In genomic region chr18:36829362-36830140, GRCh38 we compare ENCODE assay signal across 8 cellular contexts. TPM values are rescaled to one million over a fixed set of nuclear protein-coding genes. Genes with fewer than 3 reads are reported as not detected.
DNase-seq lines count a peak whose midpoint lies in the region; ATAC-seq and TF ChIP-seq lines count a peak whose summit lies in the region.

No MANE protein-coding gene starts in this region.

- peaks cover 46% of the 10 kb centered on the region for H3K4me1 Mint-ChIP-seq in neural crest cell

- H3K4me1 ChIP-seq in SK-N-SH (ENCODE audit: control insufficient read depth in 1 of 2, insufficient read depth in 2 of 2, low read depth in 1 of 2, low read length in 1 of 2): peaks cover 7 to 9% of the 10 kb centered on the region in 2 experiments; a peak in 3 of 4 replicates

- H3K27ac Mint-ChIP-seq in neural crest cell (ENCODE audit: unreplicated experiment): peak overlapping the region; percentile 6

- no peaks in the 10 kb centered on the region for H3K9me2 ChIP-seq in SK-N-SH

- H3K36me3 ChIP-seq in H7 (replicated peaks; ENCODE audit: control insufficient read depth, insufficient read depth, low read length) (no peaks in the 10 kb centered on the region), SK-N-SH (replicated peaks in 1 of 2; ENCODE audit: control insufficient read depth in 1 of 2, insufficient read depth in 2 of 2, low read length in 1 of 2) (peaks cover 0 to 6% of the 10 kb centered on the region in 2 experiments)

- peak overlapping the region; percentile 95 for H2AFZ ChIP-seq in SK-N-SH (ENCODE audit: low read depth)

- H4K20me1 ChIP-seq in SK-N-SH (ENCODE audit: insufficient read depth): no peaks in the 10 kb centered on the region

- ATAC-seq in esophagus mucosa (peak; percentile 53), HG03039 (IDR thresholded peaks at IDR 0.05; ENCODE audit: unreplicated experiment) (no peak)

- H3K27ac ChIP-seq in SK-N-SH (ENCODE audit: low read depth in 2 of 2, low read length in 1 of 2): peak overlapping the region; percentile 40 to 75

- TF ChIP-seq RAD21 in SK-N-SH (IDR thresholded peaks at IDR 0.05; ENCODE audit: low read length): no peak

- peaks cover 3% of the 10 kb centered on the region for H3F3A ChIP-seq in SK-N-SH (replicated peaks; ENCODE audit: insufficient read depth)

- CTCF ChIA-PET in SK-N-SH (lab: Yijun Ruan, JAX): interaction anchor here (0.7 to 3.3 kb wide), 13 partner anchors 10 to 503 kb away, joined by 3 to 11 read pairs (median 4); no protein-coding TSS in a partner anchor

- no peaks in the 10 kb centered on the region for H3K9me3 ChIP-seq in SK-N-SH

- H3K9ac ChIP-seq in SK-N-SH: peak overlapping the region; percentile 90

- peaks cover 60% of the 10 kb centered on the region for H3K79me2 ChIP-seq in SK-N-SH (ENCODE audit: insufficient read depth)

- H3K27me3 ChIP-seq in H7 (ENCODE audit: control insufficient read depth, insufficient read depth, low read length) (no peaks in the 10 kb centered on the region; the same call in 1 of the 2 replicates), SK-N-SH (ENCODE audit: insufficient read depth) (no peaks in the 10 kb centered on the region)

- DNase-seq in AG08395 (ENCODE audit: low spot score): peak; percentile 15
- no peak for DNase-seq in H7
- DNase-seq in SK-N-SH: no peak
- peak; percentile 40 for DNase-seq in neural crest cell (ENCODE audit: low read depth, low spot score)
- no peak for DNase-seq in stimulated activated naive CD4-positive, alpha-beta T cell treated with Interleukin-2 at 50 U/mL for 16 hours (lab: John Stamatoyannopoulos, UW)
- DNase-seq in NK-92 (lab: John Stamatoyannopoulos, UW; ENCODE audit: unreplicated experiment): no peak

- H3K4me3 Mint-ChIP-seq in neural crest cell: peak overlapping the region; percentile 88

- WGBS in SK-N-SH (ENCODE audit: low lambda C conversion rate): 19% methylated on average over 15 of the region's 17 CpGs

- TF ChIP-seq CTCF in SK-N-SH (IDR thresholded peaks at IDR 0.05): peak; percentile 6; the same call in 1 of the 2 replicates
- peak; percentile 4 for TF ChIP-seq CTCF in neural crest cell (conservative IDR thresholded peaks at IDR 0.05)

- peak overlapping the region; percentile 88 for H3K4me2 ChIP-seq in SK-N-SH

- H3K4me3 ChIP-seq in H7 (ENCODE audit: insufficient read depth, low read depth, low read length) (peak overlapping the region; percentile 91), SK-N-SH (ENCODE audit: low read depth in 2 of 2, low read length in 1 of 2) (peak overlapping the region; percentile 95 to 97)

- no peaks in the 10 kb centered on the region for H3K27me3 Mint-ChIP-seq in neural crest cell (ENCODE audit: low read depth)

- no peaks in the 10 kb centered on the region for H3K9me3 Mint-ChIP-seq in neural crest cell

- POLR2A ChIA-PET in SK-N-SH (lab: Yijun Ruan, JAX): no interaction called here

- no peak for TF ChIP-seq EP300 in SK-N-SH (IDR thresholded peaks at IDR 0.05; ENCODE audit: borderline replicate concordance in 1 of 2, low read depth in 1 of 2, low read length in 1 of 2)

- peaks cover 7% of the 10 kb centered on the region for H3K36me3 Mint-ChIP-seq in neural crest cell (ENCODE audit: low read depth)

TF ChIP-seq in SK-N-SH, 30 proteins besides CTCF, POLR2A, EP300 and RAD21:
- TF ChIP-seq USF2 (IDR thresholded peaks at IDR 0.05; ENCODE audit: borderline replicate concordance, low read depth, low read length) (no peak), ELF1 (IDR thresholded peaks at IDR 0.05) (no peak), FOXJ3 (CRISPR knock-in tag; IDR thresholded peaks at IDR 0.05) (no peak), FOSL2 (IDR thresholded peaks at IDR 0.05; ENCODE audit: borderline replicate concordance, low read depth) (no peak), CHD2 (IDR thresholded peaks at IDR 0.05; ENCODE audit: low read length, partially characterized antibody) (no peak), MEF2A (IDR thresholded peaks at IDR 0.05; ENCODE audit: borderline replicate concordance, low read depth) (no peak), RFX5 (IDR thresholded peaks at IDR 0.05; ENCODE audit: low read length) (no peak), EZH2phosphoT487 (IDR thresholded peaks at IDR 0.05; ENCODE audit: borderline replicate concordance, low read depth) (no peak), JUND (IDR thresholded peaks at IDR 0.05) (no peak), TAF1 (IDR thresholded peaks at IDR 0.05; ENCODE audit: borderline replicate concordance, low read depth, low read length) (no peak), NFIC (IDR thresholded peaks at IDR 0.05; ENCODE audit: borderline replicate concordance) (no peak), GABPA (IDR thresholded peaks at IDR 0.05; ENCODE audit: low read depth) (no peak), NRF1 (IDR thresholded peaks at IDR 0.05; ENCODE audit: low read depth, low read length) (no peak)
- TF ChIP-seq, protein P1, sequence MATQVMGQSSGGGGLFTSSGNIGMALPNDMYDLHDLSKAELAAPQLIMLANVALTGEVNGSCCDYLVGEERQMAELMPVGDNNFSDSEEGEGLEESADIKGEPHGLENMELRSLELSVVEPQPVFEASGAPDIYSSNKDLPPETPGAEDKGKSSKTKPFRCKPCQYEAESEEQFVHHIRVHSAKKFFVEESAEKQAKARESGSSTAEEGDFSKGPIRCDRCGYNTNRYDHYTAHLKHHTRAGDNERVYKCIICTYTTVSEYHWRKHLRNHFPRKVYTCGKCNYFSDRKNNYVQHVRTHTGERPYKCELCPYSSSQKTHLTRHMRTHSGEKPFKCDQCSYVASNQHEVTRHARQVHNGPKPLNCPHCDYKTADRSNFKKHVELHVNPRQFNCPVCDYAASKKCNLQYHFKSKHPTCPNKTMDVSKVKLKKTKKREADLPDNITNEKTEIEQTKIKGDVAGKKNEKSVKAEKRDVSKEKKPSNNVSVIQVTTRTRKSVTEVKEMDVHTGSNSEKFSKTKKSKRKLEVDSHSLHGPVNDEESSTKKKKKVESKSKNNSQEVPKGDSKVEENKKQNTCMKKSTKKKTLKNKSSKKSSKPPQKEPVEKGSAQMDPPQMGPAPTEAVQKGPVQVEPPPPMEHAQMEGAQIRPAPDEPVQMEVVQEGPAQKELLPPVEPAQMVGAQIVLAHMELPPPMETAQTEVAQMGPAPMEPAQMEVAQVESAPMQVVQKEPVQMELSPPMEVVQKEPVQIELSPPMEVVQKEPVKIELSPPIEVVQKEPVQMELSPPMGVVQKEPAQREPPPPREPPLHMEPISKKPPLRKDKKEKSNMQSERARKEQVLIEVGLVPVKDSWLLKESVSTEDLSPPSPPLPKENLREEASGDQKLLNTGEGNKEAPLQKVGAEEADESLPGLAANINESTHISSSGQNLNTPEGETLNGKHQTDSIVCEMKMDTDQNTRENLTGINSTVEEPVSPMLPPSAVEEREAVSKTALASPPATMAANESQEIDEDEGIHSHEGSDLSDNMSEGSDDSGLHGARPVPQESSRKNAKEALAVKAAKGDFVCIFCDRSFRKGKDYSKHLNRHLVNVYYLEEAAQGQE (IDR thresholded peaks at IDR 0.05; ENCODE audit: low read depth, low read length): no peak

RNA-seq across cellular contexts. Expression of gene KIAA1328, which starts 0.6 kb away (rescaled TPM):
- 2.8 and 6.1 TPM in 2 replicates for total RNA-seq in H7 (2014; rRNA removed; shearing (Covaris generic))
- polyA plus RNA-seq in SK-N-SH (2012; rRNA removed): 2.6 and 3.3 TPM in 2 replicates
- 2.3 and 2.9 TPM in 2 replicates for polyA plus RNA-seq in SK-N-SH (2012; cell fraction: cytosol; rRNA removed)
- 5.9 and 9.2 TPM in 2 replicates for polyA plus RNA-seq in SK-N-SH (2012; cell fraction: nucleus; rRNA removed)
- total RNA-seq in esophagus mucosa (5.1 TPM), neural crest cell (9.3 and 12.3 TPM in 2 replicates)

RNA-seq across cellular contexts. Expression of gene TPGS2, which starts 0.7 kb away (rescaled TPM):
- total RNA-seq in H7 (2014; rRNA removed; shearing (Covaris generic)): 146 and 151 TPM in 2 replicates
- 235 and 257 TPM in 2 replicates for polyA plus RNA-seq in SK-N-SH (2012; rRNA removed)
- 216 and 284 TPM in 2 replicates for polyA plus RNA-seq in SK-N-SH (2012; cell fraction: cytosol; rRNA removed)
- 59.4 and 111 TPM in 2 replicates for polyA plus RNA-seq in SK-N-SH (2012; cell fraction: nucleus; rRNA removed)
- total RNA-seq in esophagus mucosa (61.6 TPM), neural crest cell (175 and 179 TPM in 2 replicates)

Comparison
In these comparisons a context has a peak if more than half of its experiments do, and no peak if none do; other contexts are left out.
1. DNase-seq: peak in AG08395 (single experiment) and neural crest cell (single experiment); none in H7 (single experiment), SK-N-SH (single experiment), stimulated activated naive CD4-positive, alpha-beta T cell treated with Interleukin-2 at 50 U/mL for 16 hours (single experiment) and NK-92 (single experiment).